In genomic region chr14:55191101-55191880, GRCh38 we compare ENCODE assay signal across 8 cellular contexts. TPM values are rescaled to one million over a fixed set of nuclear protein-coding genes. Genes with fewer than 3 reads are reported as not detected.
DNase-seq lines count a peak whose midpoint lies in the region; FAIRE-seq and TF ChIP-seq lines count a peak whose summit lies in the region.

A gene with protein sequence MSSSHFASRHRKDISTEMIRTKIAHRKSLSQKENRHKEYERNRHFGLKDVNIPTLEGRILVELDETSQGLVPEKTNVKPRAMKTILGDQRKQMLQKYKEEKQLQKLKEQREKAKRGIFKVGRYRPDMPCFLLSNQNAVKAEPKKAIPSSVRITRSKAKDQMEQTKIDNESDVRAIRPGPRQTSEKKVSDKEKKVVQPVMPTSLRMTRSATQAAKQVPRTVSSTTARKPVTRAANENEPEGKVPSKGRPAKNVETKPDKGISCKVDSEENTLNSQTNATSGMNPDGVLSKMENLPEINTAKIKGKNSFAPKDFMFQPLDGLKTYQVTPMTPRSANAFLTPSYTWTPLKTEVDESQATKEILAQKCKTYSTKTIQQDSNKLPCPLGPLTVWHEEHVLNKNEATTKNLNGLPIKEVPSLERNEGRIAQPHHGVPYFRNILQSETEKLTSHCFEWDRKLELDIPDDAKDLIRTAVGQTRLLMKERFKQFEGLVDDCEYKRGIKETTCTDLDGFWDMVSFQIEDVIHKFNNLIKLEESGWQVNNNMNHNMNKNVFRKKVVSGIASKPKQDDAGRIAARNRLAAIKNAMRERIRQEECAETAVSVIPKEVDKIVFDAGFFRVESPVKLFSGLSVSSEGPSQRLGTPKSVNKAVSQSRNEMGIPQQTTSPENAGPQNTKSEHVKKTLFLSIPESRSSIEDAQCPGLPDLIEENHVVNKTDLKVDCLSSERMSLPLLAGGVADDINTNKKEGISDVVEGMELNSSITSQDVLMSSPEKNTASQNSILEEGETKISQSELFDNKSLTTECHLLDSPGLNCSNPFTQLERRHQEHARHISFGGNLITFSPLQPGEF (minus strand): TSS chr14:55191585. CDS start chr14:55189179, 2,406 bp downstream.

- H3F3A ChIP-seq in DOHH2 (ENCODE audit: control insufficient read depth, insufficient read depth) (no peaks in the 10 kb centered on the region), GM23248 (ENCODE audit: insufficient read depth) (peaks cover 7% of the 10 kb centered on the region; the same call in 1 of the 2 replicates)

- H3K4me2 ChIP-seq in DOHH2 (ENCODE audit: low read length) (peak within 1 kb of the TSS; percentile 80), GM23248 (ENCODE audit: unreplicated experiment) (peak within 1 kb of the TSS; percentile 81), Karpas-422 (ENCODE audit: low read depth, low read length, poor library complexity, severe bottlenecking) (peak within 1 kb of the TSS; percentile 90)

- H3K27me3 ChIP-seq in DOHH2 (ENCODE audit: control insufficient read depth, low read length), result no peaks in the 10 kb centered on the region
- H3K27me3 ChIP-seq in GM23248 (replicated peaks; ENCODE audit: insufficient read depth), result no peaks in the 10 kb centered on the region
- H3K27me3 ChIP-seq in Karpas-422 (ENCODE audit: low read length), result no peaks in the 10 kb centered on the region
- H3K27me3 ChIP-seq in esophagus squamous epithelium, result no peaks in the 10 kb centered on the region

- H3K36me3 ChIP-seq in DOHH2 (ENCODE audit: control insufficient read depth, low read length), result peaks cover 34% of the 10 kb centered on the region
- H3K36me3 ChIP-seq in GM23248 (ENCODE audit: low read depth), result no peaks in the 10 kb centered on the region
- peaks cover 17% of the 10 kb centered on the region; the same call in 1 of the 2 replicates for H3K36me3 ChIP-seq in Karpas-422 (ENCODE audit: insufficient read depth, low read length)
- H3K36me3 ChIP-seq in esophagus squamous epithelium, result no peaks in the 10 kb centered on the region

- H3K4me3 ChIP-seq in DOHH2 (ENCODE audit: low read length) (peak within 1 kb of the TSS; percentile 93), GM23248 (peak within 1 kb of the TSS; percentile 83), Karpas-422 (ENCODE audit: low read length) (peak within 1 kb of the TSS; percentile 80), esophagus squamous epithelium (peak within 1 kb of the TSS; percentile 39 to 67 (median 62))

- in situ Hi-C loops in GM23248 (cut with MboI), result no loop called here

- peak within 1 kb of the TSS; percentile 96 for H2AFZ ChIP-seq in GM23248
- H2AFZ ChIP-seq in Karpas-422 (ENCODE audit: low read length), result peak within 1 kb of the TSS; percentile 84

- H3K4me1 ChIP-seq in DOHH2 (ENCODE audit: control insufficient read depth, low read length), result peaks cover 25% of the 10 kb centered on the region
- H3K4me1 ChIP-seq in GM23248 (ENCODE audit: insufficient read depth), result peaks cover 17% of the 10 kb centered on the region
- H3K4me1 ChIP-seq in Karpas-422 (ENCODE audit: low read length), result peaks cover 25% of the 10 kb centered on the region
- peaks cover 6 to 19% (median 11%) of the 10 kb centered on the region in 3 donors for H3K4me1 ChIP-seq in esophagus squamous epithelium

- H4K20me1 ChIP-seq in DOHH2 (ENCODE audit: control insufficient read depth, insufficient read depth, low read depth, low read length) (no peaks in the 10 kb centered on the region), GM23248 (ENCODE audit: insufficient read depth) (no peaks in the 10 kb centered on the region), Karpas-422 (ENCODE audit: insufficient read depth, low read depth, low read length) (no peaks in the 10 kb centered on the region)

- TF ChIP-seq POLR2A in esophagus squamous epithelium (IDR thresholded peaks at IDR 0.05), result peak in 1 of 4 donors; percentile 55

- peak; percentile 76 for FAIRE-seq in RCC 7860 (lab: Jason Lieb, UNC)

- WGBS in GM23248 (ENCODE audit: low coverage in 1 of 2, low lambda C conversion rate in 2 of 2, missing lambda C conversion rate in 2 of 2), 2 experiments, result 1% methylated on average over 45 of the region's 45 CpGs
- 0% methylated on average over 35 to 45 of the region's 45 CpGs for WGBS in esophagus squamous epithelium, 2 donors

- DNase-seq in GM23248, result peak; percentile 97
- peak; percentile 100 for DNase-seq in Karpas-422
- peak; percentile 85 for DNase-seq in RCC 7860 (ENCODE audit: low spot score)
- peak; percentile 93 for DNase-seq in activated T-cell treated with anti-CD3 and anti-CD28 coated beads, Interleukin-2, amount 50 U/mL, for 48 hours
- DNase-seq in esophagus squamous epithelium (lab: John Stamatoyannopoulos, UW), result peak; percentile 57
- DNase-seq in myocyte (ENCODE audit: low read depth), result peak; percentile 99
- peak; percentile 83 to 86 for DNase-seq in stimulated activated CD8-positive, alpha-beta memory T cell treated with anti-CD3 and anti-CD28 coated beads, Interleukin-7, amount 100 ng/mL, for 4 hours (ENCODE audit: low read depth in 2 of 2)

- TF ChIP-seq CTCF in DOHH2 (IDR thresholded peaks at IDR 0.05; ENCODE audit: low read depth, low read length, poor library complexity, severe bottlenecking) (no peak), esophagus squamous epithelium (IDR thresholded peaks at IDR 0.05) (no peak)

- intact Hi-C loops in esophagus squamous epithelium (cut with DNase I), result no loop called here

- H3K9me3 ChIP-seq in DOHH2 (ENCODE audit: control insufficient read depth, insufficient read depth, low read length), result no peaks in the 10 kb centered on the region
- no peaks in the 10 kb centered on the region for H3K9me3 ChIP-seq in GM23248 (ENCODE audit: low read depth)
- no peaks in the 10 kb centered on the region for H3K9me3 ChIP-seq in Karpas-422 (ENCODE audit: low read length)
- no peaks in the 10 kb centered on the region for H3K9me3 ChIP-seq in esophagus squamous epithelium

- H3K9ac ChIP-seq in GM23248 (peak within 1 kb of the TSS; percentile 74), Karpas-422 (ENCODE audit: low read length) (peak within 1 kb of the TSS; percentile 76)

- peaks cover 50% of the 10 kb centered on the region for H3K79me2 ChIP-seq in DOHH2 (ENCODE audit: control insufficient read depth, low read length)
- peaks cover 51% of the 10 kb centered on the region for H3K79me2 ChIP-seq in GM23248 (ENCODE audit: insufficient read depth)
- H3K79me2 ChIP-seq in Karpas-422 (ENCODE audit: low read length), result peaks cover 49% of the 10 kb centered on the region

- H3K9me2 ChIP-seq in DOHH2 (replicated peaks; ENCODE audit: control insufficient read depth, low read length) (no peaks in the 10 kb centered on the region), GM23248 (ENCODE audit: insufficient read depth) (no peaks in the 10 kb centered on the region), Karpas-422 (replicated peaks; ENCODE audit: insufficient read depth, low read length) (no peaks in the 10 kb centered on the region)

- H3K27ac ChIP-seq in DOHH2 (ENCODE audit: low read depth, low read length), result peak within 1 kb of the TSS; percentile 55
- H3K27ac ChIP-seq in GM23248, result peak within 1 kb of the TSS; percentile 47
- peak within 1 kb of the TSS; percentile 47 for H3K27ac ChIP-seq in Karpas-422 (ENCODE audit: low read length)
- peak within 1 kb of the TSS; percentile 14 to 85 (median 79) for H3K27ac ChIP-seq in esophagus squamous epithelium

RNA-seq across cellular contexts. Expression of the gene that starts here (rescaled TPM):
- 11.0 and 13.5 TPM in 2 replicates for total RNA-seq in GM23248 (2014; rRNA removed; shearing (Covaris generic))
- polyA plus RNA-seq in GM23248 (2016; fragmentation: Nextera tagmentation; extraction: Ambion mirVana), result 15.5 and 17.8 TPM in 2 replicates
- 24.0 and 42.4 TPM in 2 replicates for total RNA-seq in Karpas-422 (2014; rRNA removed; shearing (Covaris generic); ENCODE audit: low replicate concordance)
- 10 to 100 TPM in 2 of 4 donors, 1 to 10 TPM in 2; 4.6 to 16.8 (median 9.0) TPM for total RNA-seq in esophagus squamous epithelium
- total RNA-seq in myocyte, result 0.27 and 0.94 TPM in 2 replicates
- 0.14 TPM for polyA plus RNA-seq in myocyte (2012)

Comparison
In these comparisons a context has a peak if more than half of its experiments do, and no peak if none do; other contexts are left out.
1. Peak in every context shown above with its lines: DNase-seq, H3K4me3 ChIP-seq and H3K27ac ChIP-seq.
2. Peak in DNase-seq in myocyte; RNA of the gene not detected or under 1 TPM.